1 cellular context compared by ENCODE assay signal in the genomic region with DNA sequence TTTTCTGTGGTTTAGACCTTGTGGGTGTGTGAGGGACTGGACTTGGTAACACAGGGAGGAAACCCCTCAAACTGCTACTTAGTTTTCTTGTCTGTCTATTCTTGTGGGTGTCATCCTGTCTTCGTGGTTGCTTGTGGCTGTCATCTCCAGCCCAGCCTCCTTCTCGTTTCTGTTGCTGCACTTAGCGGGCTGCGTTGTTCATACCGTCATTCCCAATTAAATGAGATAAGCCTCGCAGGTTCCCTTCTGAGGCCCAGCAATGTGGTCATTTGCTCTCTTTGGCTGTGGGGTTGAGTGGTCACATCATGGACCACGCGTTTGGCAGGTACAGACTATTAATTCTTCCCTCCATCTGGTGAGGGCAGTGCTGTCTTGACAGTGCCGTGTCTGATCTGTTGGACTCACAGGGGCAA.
TF ChIP-seq lines count a peak whose summit lies in the region.

No MANE protein-coding gene starts in this region.

TF ChIP-seq in IMR-90, 13 proteins besides CTCF, POLR2A, EP300 and RAD21 (continued from another document):
- no peak for TF ChIP-seq ELK1 (IDR thresholded peaks at IDR 0.05; ENCODE audit: borderline replicate concordance, low read depth, low read length)
- TF ChIP-seq NFE2L2 (IDR thresholded peaks at IDR 0.05; ENCODE audit: low read depth, low read length): no peak
- TF ChIP-seq USF2 (IDR thresholded peaks at IDR 0.05; ENCODE audit: low read depth, low read length): no peak
- no peak for TF ChIP-seq FOS (IDR thresholded peaks at IDR 0.05; ENCODE audit: low read depth, low read length)
- TF ChIP-seq MXI1 (IDR thresholded peaks at IDR 0.05; ENCODE audit: borderline replicate concordance, low read depth, low read length): no peak
- TF ChIP-seq RCOR1 (IDR thresholded peaks at IDR 0.05; ENCODE audit: insufficient replicate concordance, low read length): no peak
